In genomic region chr1:222464841-222465210, GRCh38 we compare ENCODE assay signal across 8 cellular contexts.
DNase-seq lines count a peak whose midpoint lies in the region; ATAC-seq and TF ChIP-seq lines count a peak whose summit lies in the region.

No MANE protein-coding gene starts in this region.

- peaks cover 27% of the 10 kb centered on the region for H3K27me3 Mint-ChIP-seq in activated T-helper 1 cell treated with anti-CD3 and anti-CD28 coated beads, Interleukin-12 subunit alpha, Interleukin-12 subunit beta, Interleukin-2, Interleukin-4 antibody, amounts not matched to agents 30 ng/mL and 10 ng/mL and 1 ng/mL, durations not matched to agents 14 hours and 24 hours and 36 hours (ENCODE audit: insufficient read depth)
- H3K27me3 Mint-ChIP-seq in neural progenitor cell (ENCODE audit: insufficient read depth, low read depth), result peaks cover 9% of the 10 kb centered on the region

- peak overlapping the region; percentile 53 for H3K27ac Mint-ChIP-seq in activated T-helper 1 cell treated with anti-CD3 and anti-CD28 coated beads, Interleukin-12 subunit alpha, Interleukin-12 subunit beta, Interleukin-2, Interleukin-4 antibody, amounts not matched to agents 30 ng/mL and 10 ng/mL and 1 ng/mL, durations not matched to agents 14 hours and 24 hours and 36 hours
- H3K27ac Mint-ChIP-seq in neural progenitor cell, result no peak overlapping the region

- no peaks in the 10 kb centered on the region for H3K9me3 Mint-ChIP-seq in activated T-helper 1 cell treated with anti-CD3 and anti-CD28 coated beads, Interleukin-12 subunit alpha, Interleukin-12 subunit beta, Interleukin-2, Interleukin-4 antibody, amounts not matched to agents 30 ng/mL and 10 ng/mL and 1 ng/mL, durations not matched to agents 14 hours and 24 hours and 36 hours
- peaks cover 3% of the 10 kb centered on the region for H3K9me3 Mint-ChIP-seq in neural progenitor cell

- peak overlapping the region; percentile 64 for H3K4me2 ChIP-seq in neural progenitor cell

- H3K79me2 ChIP-seq in neural progenitor cell (ENCODE audit: low read depth), result no peaks in the 10 kb centered on the region

- no peak overlapping the region for H2AFZ ChIP-seq in neural progenitor cell (replicated peaks)

- H3K36me3 Mint-ChIP-seq in activated T-helper 1 cell treated with anti-CD3 and anti-CD28 coated beads, Interleukin-12 subunit alpha, Interleukin-12 subunit beta, Interleukin-2, Interleukin-4 antibody, amounts not matched to agents 30 ng/mL and 10 ng/mL and 1 ng/mL, durations not matched to agents 14 hours and 24 hours and 36 hours (ENCODE audit: low read depth), result no peaks in the 10 kb centered on the region
- H3K36me3 Mint-ChIP-seq in neural progenitor cell, result no peaks in the 10 kb centered on the region

- H3K9me3 ChIP-seq in A673 (ENCODE audit: low read depth, low read length, poor library complexity, severe bottlenecking) (no peaks in the 10 kb centered on the region), Peyer's patch (no peaks in the 10 kb centered on the region), neural progenitor cell (ENCODE audit: low read depth) (no peaks in the 10 kb centered on the region)

- no peaks in the 10 kb centered on the region for H3F3A ChIP-seq in neural progenitor cell (ENCODE audit: low read depth)

- H3K4me1 ChIP-seq in A673 (ENCODE audit: insufficient read depth, low read length, poor library complexity, severe bottlenecking) (no peaks in the 10 kb centered on the region), Peyer's patch (no peaks in the 10 kb centered on the region), neural progenitor cell (no peaks in the 10 kb centered on the region)

- DNase-seq in A673 (ENCODE audit: low spot score) (peak; percentile 86), Peyer's patch (peak in 2 of 3 donors; percentile 67 to 77), fibroblast of the aortic adventitia (ENCODE audit: low read depth) (peak; percentile 81), neural progenitor cell (ENCODE audit: low spot score) (peak; percentile 64), substantia nigra (lab: John Stamatoyannopoulos, UW) (peak in 34 of 49 donors; percentile 1 to 71 (median 24))
- DNase-seq in activated T-helper 1 cell treated with anti-CD3 and anti-CD28 coated beads, Interleukin-12 subunit alpha, Interleukin-12 subunit beta, Interleukin-2, Interleukin-4 antibody, amounts not matched to agents 30 ng/mL and 10 ng/mL and 1 ng/mL, durations not matched to agents 14 hours and 24 hours and 36 hours (ENCODE audit: low spot score), result peak; percentile 28

- intact Hi-C loops in A673 (cut with micrococcal nuclease; ENCODE audit: unreplicated experiment), result loop anchor here (1.0 to 10.0 kb wide), 4 partner anchors 169 to 670 kb away; no protein-coding TSS in a partner anchor
- intact Hi-C loops in activated T-helper 1 cell treated with anti-CD3 and anti-CD28 coated beads, Interleukin-12 subunit alpha, Interleukin-12 subunit beta, Interleukin-2, Interleukin-4 antibody, amounts not matched to agents 30 ng/mL and 10 ng/mL and 1 ng/mL, durations not matched to agents 14 hours and 24 hours and 36 hours (cut with micrococcal nuclease), result loop anchor here (1.0 to 2.0 kb wide), 11 partner anchors 124 to 723 kb away; partner anchors contain the start of genes DISP1, DUSP10 and TAF1A

- no peak overlapping the region for H3K9ac ChIP-seq in neural progenitor cell

- peak overlapping the region; percentile 82 for H3K4me3 Mint-ChIP-seq in activated T-helper 1 cell treated with anti-CD3 and anti-CD28 coated beads, Interleukin-12 subunit alpha, Interleukin-12 subunit beta, Interleukin-2, Interleukin-4 antibody, amounts not matched to agents 30 ng/mL and 10 ng/mL and 1 ng/mL, durations not matched to agents 14 hours and 24 hours and 36 hours
- peak overlapping the region; percentile 86 for H3K4me3 Mint-ChIP-seq in neural progenitor cell

- no TSS peak for BruUV-seq in A673 (replicated peaks; lab: Mats Ljungman, UMichigan)

- ATAC-seq in GM18909 (IDR thresholded peaks at IDR 0.05; ENCODE audit: poor library complexity, unreplicated experiment) (peak; percentile 31), HG03460 (IDR thresholded peaks at IDR 0.05; ENCODE audit: unreplicated experiment) (peak; percentile 19)

- no peak for TF ChIP-seq CTCF in A673 (conservative IDR thresholded peaks at IDR 0.05; ENCODE audit: low read depth, low read length)
- TF ChIP-seq CTCF in Peyer's patch (IDR thresholded peaks at IDR 0.05), result no peak
- no peak for TF ChIP-seq CTCF in fibroblast of the aortic adventitia (IDR thresholded peaks at IDR 0.05; ENCODE audit: insufficient read depth, low read length)
- TF ChIP-seq CTCF in neural progenitor cell (IDR thresholded peaks at IDR 0.05), result no peak

- CTCF ChIA-PET in A673 (lab: Charles Lee), result interaction anchor here (0.9 to 1.6 kb wide), 5 partner anchors 10 to 659 kb away, joined by 3 to 7 read pairs (median 6); no protein-coding TSS in a partner anchor

- peaks cover 12% of the 10 kb centered on the region for H3K4me1 Mint-ChIP-seq in activated T-helper 1 cell treated with anti-CD3 and anti-CD28 coated beads, Interleukin-12 subunit alpha, Interleukin-12 subunit beta, Interleukin-2, Interleukin-4 antibody, amounts not matched to agents 30 ng/mL and 10 ng/mL and 1 ng/mL, durations not matched to agents 14 hours and 24 hours and 36 hours (ENCODE audit: low read depth)
- peaks cover 7% of the 10 kb centered on the region for H3K4me1 Mint-ChIP-seq in neural progenitor cell

- POLR2A ChIA-PET in A673 (lab: Charles Lee; ENCODE audit: low non-redundant PET), result interaction anchor here (0.6 kb wide), 2 partner anchors 9 to 659 kb away, joined by 3 read pairs; no protein-coding TSS in a partner anchor

- H3K27ac ChIP-seq in A673 (ENCODE audit: low read depth, low read length, poor library complexity, severe bottlenecking), result no peak overlapping the region
- H3K27ac ChIP-seq in Peyer's patch, result peak overlapping the region; percentile 37 to 81 (median 70)
- H3K27ac ChIP-seq in neural progenitor cell, result no peak overlapping the region
- peak overlapping the region; percentile 80 for H3K27ac ChIP-seq in substantia nigra (ENCODE audit: low read depth, low read length, poor library complexity, severe bottlenecking)

- H4K20me1 ChIP-seq in neural progenitor cell (ENCODE audit: low read depth), result no peaks in the 10 kb centered on the region

- H3K27me3 ChIP-seq in A673 (replicated peaks; ENCODE audit: insufficient read depth, low read depth, low read length, poor library complexity), result no peaks in the 10 kb centered on the region
- H3K27me3 ChIP-seq in Peyer's patch, result no peaks in the 10 kb centered on the region
- H3K27me3 ChIP-seq in neural progenitor cell, result no peaks in the 10 kb centered on the region

- no peaks in the 10 kb centered on the region for H3K36me3 ChIP-seq in A673 (ENCODE audit: insufficient read depth, low read length, poor library complexity, severe bottlenecking)
- H3K36me3 ChIP-seq in Peyer's patch, result no peaks in the 10 kb centered on the region
- H3K36me3 ChIP-seq in neural progenitor cell, result no peaks in the 10 kb centered on the region

- TF ChIP-seq POLR2A in Peyer's patch (IDR thresholded peaks at IDR 0.05), result no peak

- H3K4me3 ChIP-seq in A673 (ENCODE audit: low read depth, low read length, poor library complexity, severe bottlenecking) (peak overlapping the region; percentile 55), Peyer's patch (peak overlapping the region; percentile 37 to 49 (median 46)), fibroblast of the aortic adventitia (ENCODE audit: low read depth, low read length) (peak overlapping the region; percentile 62), neural progenitor cell (peak overlapping the region; percentile 42)

Comparison
In these comparisons a context has a peak if more than half of its experiments do, and no peak if none do; other contexts are left out.
1. DNase-seq: peak in every context shown above with its lines; median percentile 86 in A673; 81 in fibroblast of the aortic adventitia; 72 in Peyer's patch; 64 in neural progenitor cell; 28 in activated T-helper 1 cell treated with anti-CD3 and anti-CD28 coated beads, Interleukin-12 subunit alpha, Interleukin-12 subunit beta, Interleukin-2, Interleukin-4 antibody, amounts not matched to agents 30 ng/mL and 10 ng/mL and 1 ng/mL, durations not matched to agents 14 hours and 24 hours and 36 hours; 24 in substantia nigra.
2. H3K27ac ChIP-seq: peak in Peyer's patch (4 of 4) and substantia nigra (single experiment); none in A673 (single experiment) and neural progenitor cell (single experiment).
3. Peak in every context shown above with its lines, with median percentiles within 50 percentile points of each other: H3K4me3 ChIP-seq.